Comparison of ENCODE assay signal across 25 cellular contexts in the genomic region with DNA sequence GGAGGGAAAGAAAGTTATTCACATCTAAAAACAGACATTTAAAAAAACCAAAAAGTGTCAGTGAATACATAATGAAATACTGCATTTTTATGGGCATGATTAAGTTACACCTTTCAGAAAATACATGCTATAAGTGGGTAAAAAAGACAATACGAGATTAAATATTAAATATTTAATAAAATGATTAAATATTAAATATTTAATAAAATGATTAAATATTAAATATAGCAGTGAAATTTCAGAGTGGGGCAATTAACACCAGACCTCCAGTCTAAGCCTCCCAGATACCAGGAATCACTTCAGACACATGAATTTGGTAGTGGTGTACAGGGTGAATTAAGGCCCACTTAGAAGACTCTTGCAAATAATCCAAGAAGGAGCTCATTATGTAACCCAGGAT.
"Had no signal": no experiment of that assay in that cellular context is flagged by ENCODE, and none has a peak within 500 bp of the region (broad histone marks: within the 10 kb centered on the region; RNA-seq: fewer than 3 reads in every experiment).

No MANE protein-coding gene starts in this region.

- DNase-seq: stimulated activated CD4-positive, alpha-beta T cell treated with anti-CD3 and anti-CD28 coated beads, Interleukin-2, amount 100 ng/mL, for 48 hours; stimulated activated CD4-positive, alpha-beta T cell treated with anti-CD3 and anti-CD28 coated beads, Interleukin-4, amount 100 ng/mL, for 1 hour; stimulated activated CD4-positive, alpha-beta T cell treated with anti-CD3 and anti-CD28 coated beads, Interleukin-4, amount 100 ng/mL, for 24 hours; stimulated activated CD4-positive, alpha-beta T cell treated with anti-CD3 and anti-CD28 coated beads, Interleukin-4, amount 100 ng/mL, for 4 hours; stimulated activated CD8-positive, alpha-beta memory T cell treated with anti-CD3 and anti-CD28 coated beads, Interleukin-4, amount 100 ng/mL, for 48 hours; stimulated activated naive B cell treated with anti-CD40 and anti-IgM and Interleukin-4, amounts not matched to agents 10 μg/mL and 1 μg/mL and 100 μg/mL, for 72 hours; stimulated activated naive CD4-positive, alpha-beta T cell; stimulated activated naive CD4-positive, alpha-beta T cell treated with Interleukin-2 at 50 U/mL for 16 hours; stimulated activated naive CD8-positive, alpha-beta T cell treated with anti-CD3 and anti-CD28 coated beads, Interleukin-15, amount 100 ng/mL, for 72 hours; stimulated activated naive CD8-positive, alpha-beta T cell treated with anti-CD3 and anti-CD28 coated beads, Interleukin-15, Interleukin-2, amounts not matched to agents 100 U/mL and 50 U/mL, for 24 hours; stomach; substantia nigra; testis; thyroid gland; tibial artery; transverse colon; trophoblast cell; upper lobe of left lung; upper lobe of right lung; uterus had no signal

- H3K27ac Mint-ChIP-seq: stimulated activated effector memory CD8-positive, alpha-beta T cell treated with anti-CD3 and anti-CD28 coated beads, Interleukin-12 subunit alpha, Interleukin-12 subunit beta, amount 100 ng/mL, for 72 hours; stimulated activated memory B cell treated with anti-CD40 and anti-IgM and Interleukin-4, amounts not matched to agents 10 μg/mL and 1 μg/mL and 100 μg/mL, for 72 hours; stimulated activated naive B cell treated with anti-CD40 and anti-IgM and Interleukin-4, amounts not matched to agents 10 μg/mL and 1 μg/mL and 100 μg/mL, for 72 hours; stimulated activated naive CD8-positive, alpha-beta T cell treated with anti-CD3 and anti-CD28 coated beads, Interleukin-15, amount 100 ng/mL, for 72 hours; stimulated activated naive CD8-positive, alpha-beta T cell treated with anti-CD3 and anti-CD28 coated beads, Interleukin-15, Interleukin-2, amounts not matched to agents 100 ng/mL and 50 ng/mL, for 24 hours; type B pancreatic cell had no signal

- H3K4me3 Mint-ChIP-seq: stimulated activated effector memory CD8-positive, alpha-beta T cell treated with anti-CD3 and anti-CD28 coated beads, Interleukin-12 subunit alpha, Interleukin-12 subunit beta, amount 100 ng/mL, for 72 hours; stimulated activated memory B cell treated with anti-CD40 and anti-IgM and Interleukin-4, amounts not matched to agents 10 μg/mL and 1 μg/mL and 100 μg/mL, for 72 hours; stimulated activated naive B cell treated with anti-CD40 and anti-IgM and Interleukin-4, amounts not matched to agents 10 μg/mL and 1 μg/mL and 100 μg/mL, for 72 hours; stimulated activated naive CD8-positive, alpha-beta T cell treated with anti-CD3 and anti-CD28 coated beads, Interleukin-15, amount 100 ng/mL, for 72 hours; stimulated activated naive CD8-positive, alpha-beta T cell treated with anti-CD3 and anti-CD28 coated beads, Interleukin-15, Interleukin-2, amounts not matched to agents 100 ng/mL and 50 ng/mL, for 24 hours; type B pancreatic cell had no signal

- ATAC-seq: stimulated activated effector memory CD8-positive, alpha-beta T cell treated with anti-CD3 and anti-CD28 coated beads, Interleukin-12 subunit alpha, Interleukin-12 subunit beta, amount 100 ng/mL, for 72 hours; stimulated activated memory B cell treated with anti-CD40 and anti-IgM and Interleukin-4, amounts not matched to agents 10 μg/mL and 1 μg/mL and 100 μg/mL, for 72 hours; stimulated activated naive B cell treated with anti-CD40 and anti-IgM and Interleukin-4, amounts not matched to agents 10 μg/mL and 1 μg/mL and 100 μg/mL, for 72 hours; stimulated activated naive CD8-positive, alpha-beta T cell treated with anti-CD3 and anti-CD28 coated beads, Interleukin-15, amount 100 ng/mL, for 72 hours; stimulated activated naive CD8-positive, alpha-beta T cell treated with anti-CD3 and anti-CD28 coated beads, Interleukin-15, Interleukin-2, amounts not matched to agents 100 U/mL and 50 U/mL, for 24 hours; upper lobe of right lung had no signal

- H3K27me3 Mint-ChIP-seq: stimulated activated memory B cell treated with anti-CD40 and anti-IgM and Interleukin-4, amounts not matched to agents 10 μg/mL and 1 μg/mL and 100 μg/mL, for 72 hours; stimulated activated naive B cell treated with anti-CD40 and anti-IgM and Interleukin-4, amounts not matched to agents 10 μg/mL and 1 μg/mL and 100 μg/mL, for 72 hours; stimulated activated naive CD8-positive, alpha-beta T cell treated with anti-CD3 and anti-CD28 coated beads, Interleukin-15, amount 100 ng/mL, for 72 hours; stimulated activated naive CD8-positive, alpha-beta T cell treated with anti-CD3 and anti-CD28 coated beads, Interleukin-15, Interleukin-2, amounts not matched to agents 100 ng/mL and 50 ng/mL, for 24 hours; type B pancreatic cell had no signal

- H3K4me1 Mint-ChIP-seq: stimulated activated effector memory CD8-positive, alpha-beta T cell treated with anti-CD3 and anti-CD28 coated beads, Interleukin-12 subunit alpha, Interleukin-12 subunit beta, amount 100 ng/mL, for 72 hours; stimulated activated memory B cell treated with anti-CD40 and anti-IgM and Interleukin-4, amounts not matched to agents 10 μg/mL and 1 μg/mL and 100 μg/mL, for 72 hours; stimulated activated naive CD8-positive, alpha-beta T cell treated with anti-CD3 and anti-CD28 coated beads, Interleukin-15, amount 100 ng/mL, for 72 hours had no signal

- FAIRE-seq: urothelium cell line had no signal
